ENCODE assay signal across 8 cellular contexts in the genomic region with DNA sequence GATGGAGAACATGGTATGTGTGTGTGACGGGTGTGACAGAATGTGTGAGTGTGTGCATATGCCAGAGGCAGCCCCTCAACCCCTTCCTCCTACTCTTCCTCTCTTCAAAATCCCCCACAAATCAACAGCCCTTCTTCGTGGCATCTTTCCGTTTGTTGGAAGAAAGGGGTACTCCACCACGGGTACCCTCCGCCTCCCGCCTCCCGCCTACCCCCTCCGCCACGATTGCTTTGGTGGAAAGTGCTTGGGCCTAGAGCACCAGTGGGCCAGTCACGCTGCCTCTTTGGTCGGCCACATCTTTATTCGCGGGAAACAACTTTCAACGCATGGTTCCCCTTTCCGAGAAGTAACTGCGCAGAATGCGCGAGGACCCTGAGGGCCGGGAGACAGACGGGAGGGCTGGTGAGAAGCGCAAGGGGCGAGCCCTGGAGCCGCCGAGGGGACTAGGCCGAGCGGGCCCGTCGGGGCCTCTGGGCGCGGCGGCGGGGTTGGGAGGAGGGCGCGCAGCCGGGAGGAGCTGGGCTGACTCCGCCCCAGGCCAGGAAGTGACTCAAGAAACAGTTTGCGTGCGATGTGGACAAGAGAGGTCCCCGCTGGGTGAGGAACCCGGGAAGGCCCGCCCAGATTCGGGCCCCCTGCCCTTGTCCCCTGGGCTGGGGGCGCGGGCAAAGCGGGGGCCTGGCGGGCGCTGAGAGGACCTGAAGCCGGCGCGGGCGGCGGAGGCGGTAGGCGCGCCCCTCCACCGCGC. TPM values are rescaled to one million over a fixed set of nuclear protein-coding genes. Genes with fewer than 3 reads are reported as not detected.
A peak's percentile ranks its signal among the peaks of the same experiment; 100 is the strongest.
DNase-seq lines count a peak whose midpoint lies in the region; ATAC-seq and TF ChIP-seq lines count a peak whose summit lies in the region.

Gene CBLN3 (minus strand): TSS at position 274 of the 748 bp plus-strand sequence. CDS start 614 bp downstream, outside the sequence.
Gene KHNYN (plus strand): TSS at position 560 of the 748 bp plus-strand sequence. CDS start 777 bp downstream, outside the sequence.

- H3K27ac ChIP-seq in cingulate gyrus (ENCODE audit: low read depth, low read length): peak within 1 kb of the TSS; percentile 91

- H3K9me3 Mint-ChIP-seq in activated CD4-positive, alpha-beta T cell treated with anti-CD3 and anti-CD28 coated beads for 36 hours (ENCODE audit: low read depth): no peaks in the 10 kb centered on the region

- intact Hi-C loops in activated CD4-positive, alpha-beta T cell treated with anti-CD3 and anti-CD28 coated beads for 36 hours (cut with DNase I, micrococcal nuclease): loop anchor here (1.0 to 5.0 kb wide), 6 partner anchors 158 to 292 kb away; partner anchors contain the start of genes CHMP4A (in 1 of the 2), IRF9 (in 1 of the 2), MDP1 (in 1 of the 2) and PSME1 (in 1 of the 2)

- TF ChIP-seq CTCF in AG10803 (conservative IDR thresholded peaks at IDR 0.05; ENCODE audit: low read length): no peak

- ATAC-seq in GM18907 (IDR thresholded peaks at IDR 0.05; ENCODE audit: unreplicated experiment) (peak; percentile 89), HG03135 (IDR thresholded peaks at IDR 0.05; ENCODE audit: unreplicated experiment) (peak; percentile 82), left lobe of liver (peak; percentile 74)
- ATAC-seq in activated CD4-positive, alpha-beta T cell treated with anti-CD3 and anti-CD28 coated beads for 36 hours: peak; percentile 80

- H3K27me3 Mint-ChIP-seq in activated CD4-positive, alpha-beta T cell treated with anti-CD3 and anti-CD28 coated beads for 36 hours: no peaks in the 10 kb centered on the region

- H3K4me3 ChIP-seq in AG10803 (ENCODE audit: low read length): peak within 1 kb of the TSS; percentile 79

- H3K27ac Mint-ChIP-seq in activated CD4-positive, alpha-beta T cell treated with anti-CD3 and anti-CD28 coated beads for 36 hours: peak within 1 kb of the TSS; percentile 97

- peak within 1 kb of the TSS; percentile 94 for H3K4me3 Mint-ChIP-seq in activated CD4-positive, alpha-beta T cell treated with anti-CD3 and anti-CD28 coated beads for 36 hours

- peaks cover 42% of the 10 kb centered on the region for H3K4me1 Mint-ChIP-seq in activated CD4-positive, alpha-beta T cell treated with anti-CD3 and anti-CD28 coated beads for 36 hours

- DNase-seq in AG10803 (ENCODE audit: low read depth) (peak; percentile 95), NCI-H2196 treated with DMSO at 0.1 percent for 48 hours (lab: John Stamatoyannopoulos, UW; ENCODE audit: unreplicated experiment) (peak; percentile 73), left lobe of liver (ENCODE audit: low spot score) (peak; percentile 90)
- peak; percentile 93 for DNase-seq in activated CD4-positive, alpha-beta T cell treated with anti-CD3 and anti-CD28 coated beads for 36 hours
- DNase-seq in stimulated activated CD4-positive, alpha-beta T cell treated with anti-CD3 and anti-CD28 coated beads, Interleukin-1b, Interleukin-23, amount 100 ng/mL, for 48 hours: peak; percentile 88

- POLR2A ChIA-PET in activated CD4-positive, alpha-beta T cell treated with anti-CD3 and anti-CD28 coated beads for 36 hours (lab: Charles Lee): interaction anchor here (0.6 to 3.3 kb wide), 5 partner anchors 12 to 288 kb away, joined by 3 to 50 read pairs (median 13); partner anchors contain the start of genes ADCY4, EMC9, SDR39U1 and TINF2

- peaks cover 29% of the 10 kb centered on the region for H3K36me3 Mint-ChIP-seq in activated CD4-positive, alpha-beta T cell treated with anti-CD3 and anti-CD28 coated beads for 36 hours (ENCODE audit: low read depth)

- CTCF ChIA-PET in activated CD4-positive, alpha-beta T cell treated with anti-CD3 and anti-CD28 coated beads for 36 hours (lab: Charles Lee): interaction anchor here (0.9 to 7.5 kb wide), 6 partner anchors 12 to 214 kb away, joined by 3 to 201 read pairs (median 36); partner anchors contain the start of genes ADCY4, MDP1, RIPK3 and SDR39U1

RNA-seq across cellular contexts. Expression of gene CBLN3, which starts in this region (rescaled TPM):
- total RNA-seq in activated CD4-positive, alpha-beta T cell treated with anti-CD3 and anti-CD28 coated beads for 36 hours: 10 to 100 TPM; 11.6 to 12.2 TPM
- total RNA-seq in left lobe of liver: 1.4 TPM

RNA-seq across cellular contexts. Expression of gene KHNYN, which starts in this region (rescaled TPM):
- total RNA-seq in activated CD4-positive, alpha-beta T cell treated with anti-CD3 and anti-CD28 coated beads for 36 hours: 10 to 100 TPM; 50.6 to 58.1 TPM
- total RNA-seq in left lobe of liver: 29.3 TPM

Comparison
In these comparisons a context has a peak if more than half of its experiments do, and no peak if none do; other contexts are left out.
1. Peak in every context shown above with its lines: DNase-seq, ATAC-seq, H3K4me3 ChIP-seq and H3K27ac ChIP-seq.